ENCODE assay signal across 24 cellular contexts in the genomic region with DNA sequence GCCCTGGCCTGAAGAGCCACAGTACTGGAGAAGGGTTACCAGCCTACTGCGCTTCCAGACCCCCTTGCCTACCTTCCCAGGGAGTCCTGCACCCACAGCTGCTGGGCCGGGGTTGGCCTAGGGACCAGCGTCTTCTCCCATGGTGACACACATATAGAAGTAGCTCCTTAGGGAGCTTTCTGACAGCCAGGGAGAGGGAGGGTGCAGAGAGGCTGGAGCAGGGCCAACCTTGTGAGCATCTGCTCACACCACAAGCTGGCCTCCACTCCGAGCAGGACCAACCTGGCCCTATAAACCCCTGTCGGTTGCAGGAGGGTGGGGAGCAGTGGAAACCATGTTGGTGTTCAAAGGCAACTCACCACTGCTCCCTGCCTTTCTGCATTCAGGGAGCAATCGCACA.
"Had no signal": no experiment of that assay in that cellular context is flagged by ENCODE, and none has a peak within 500 bp of the region (broad histone marks: within the 10 kb centered on the region; RNA-seq: fewer than 3 reads in every experiment).

No MANE protein-coding gene starts in this region.

- H3K9me3 ChIP-seq: gastrocnemius medialis, mucosa of descending colon, ovary, psoas muscle, thoracic aorta, vagina had no signal

- H3K36me3 ChIP-seq: gastrocnemius medialis, ovary, thoracic aorta, vagina had no signal

- H3K27me3 Mint-ChIP-seq: stimulated activated naive CD8-positive, alpha-beta T cell treated with anti-CD3 and anti-CD28 coated beads, Interleukin-15, Interleukin-2, amounts not matched to agents 100 ng/mL and 50 ng/mL, for 24 hours had no signal

- H3K4me3 Mint-ChIP-seq: memory B cell; mesothelial cell of epicardium; naive B cell; natural killer cell treated with Interleukin-12 subunit alpha and Interleukin-12 subunit beta and Interleukin-15 and Interleukin-18, amount 100 ng/mL, for 72 hours; neural crest cell; stimulated activated naive B cell treated with anti-CD40 and anti-IgM and Interleukin-4, amounts not matched to agents 10 μg/mL and 1 μg/mL and 100 μg/mL, for 72 hours; stimulated activated naive CD8-positive, alpha-beta T cell treated with anti-CD3 and anti-CD28 coated beads, Interleukin-15, Interleukin-2, amounts not matched to agents 100 ng/mL and 50 ng/mL, for 24 hours had no signal

- H3K36me3 Mint-ChIP-seq: memory B cell; mesothelial cell of epicardium; naive B cell; natural killer cell treated with Interleukin-12 subunit alpha and Interleukin-12 subunit beta and Interleukin-15 and Interleukin-18, amount 100 ng/mL, for 72 hours; stimulated activated naive B cell treated with anti-CD40 and anti-IgM and Interleukin-4, amounts not matched to agents 10 μg/mL and 1 μg/mL and 100 μg/mL, for 72 hours had no signal

- H3K4me3 ChIP-seq: dorsolateral prefrontal cortex, gastrocnemius medialis, lung, mucosa of descending colon, ovary, psoas muscle, skin epidermis, spleen, thoracic aorta, tibial nerve, vagina had no signal

- H3K27me3 ChIP-seq: dorsolateral prefrontal cortex, gastrocnemius medialis, ovary, spleen, tibial nerve, vagina had no signal

- DNase-seq: dorsolateral prefrontal cortex; effector CD4-positive, alpha-beta T cell; foreskin fibroblast; gastrocnemius medialis; head of caudate nucleus; mucosa of descending colon; naive B cell; ovary; psoas muscle; right cardiac atrium; spleen; stimulated activated naive B cell treated with anti-CD40 and anti-IgM and Interleukin-4, amounts not matched to agents 10 μg/mL and 1 μg/mL and 100 μg/mL, for 72 hours had no signal

- H3K27ac Mint-ChIP-seq: memory B cell; mesothelial cell of epicardium; naive B cell; natural killer cell treated with Interleukin-12 subunit alpha and Interleukin-12 subunit beta and Interleukin-15 and Interleukin-18, amount 100 ng/mL, for 72 hours; stimulated activated naive B cell treated with anti-CD40 and anti-IgM and Interleukin-4, amounts not matched to agents 10 μg/mL and 1 μg/mL and 100 μg/mL, for 72 hours; stimulated activated naive CD8-positive, alpha-beta T cell treated with anti-CD3 and anti-CD28 coated beads, Interleukin-15, Interleukin-2, amounts not matched to agents 100 ng/mL and 50 ng/mL, for 24 hours had no signal

- H3K4me1 Mint-ChIP-seq: memory B cell, mesothelial cell of epicardium, naive B cell, neural crest cell had no signal

- ATAC-seq: esophagus mucosa; gastrocnemius medialis; mucosa of descending colon; natural killer cell treated with Interleukin-12 subunit alpha and Interleukin-12 subunit beta and Interleukin-15 and Interleukin-18, amount 100 ng/mL, for 72 hours; psoas muscle; right cardiac atrium; stimulated activated naive B cell treated with anti-CD40 and anti-IgM and Interleukin-4, amounts not matched to agents 10 μg/mL and 1 μg/mL and 100 μg/mL, for 72 hours had no signal

- H3K9me3 Mint-ChIP-seq: memory B cell; natural killer cell treated with Interleukin-12 subunit alpha and Interleukin-12 subunit beta and Interleukin-15 and Interleukin-18, amount 100 ng/mL, for 72 hours; neural crest cell; stimulated activated naive B cell treated with anti-CD40 and anti-IgM and Interleukin-4, amounts not matched to agents 10 μg/mL and 1 μg/mL and 100 μg/mL, for 72 hours; stimulated activated naive CD8-positive, alpha-beta T cell treated with anti-CD3 and anti-CD28 coated beads, Interleukin-15, Interleukin-2, amounts not matched to agents 100 ng/mL and 50 ng/mL, for 24 hours had no signal

- H3K4me1 ChIP-seq: gastrocnemius medialis, psoas muscle, spleen, tibial nerve, vagina had no signal

- H3K27ac ChIP-seq: dorsolateral prefrontal cortex, epithelial cell of prostate, gastrocnemius medialis, ovary, psoas muscle, skin epidermis, spleen, thoracic aorta, tibial nerve, vagina had no signal
